Comparison of ENCODE assay signal across 1 cellular context in the genomic region with DNA sequence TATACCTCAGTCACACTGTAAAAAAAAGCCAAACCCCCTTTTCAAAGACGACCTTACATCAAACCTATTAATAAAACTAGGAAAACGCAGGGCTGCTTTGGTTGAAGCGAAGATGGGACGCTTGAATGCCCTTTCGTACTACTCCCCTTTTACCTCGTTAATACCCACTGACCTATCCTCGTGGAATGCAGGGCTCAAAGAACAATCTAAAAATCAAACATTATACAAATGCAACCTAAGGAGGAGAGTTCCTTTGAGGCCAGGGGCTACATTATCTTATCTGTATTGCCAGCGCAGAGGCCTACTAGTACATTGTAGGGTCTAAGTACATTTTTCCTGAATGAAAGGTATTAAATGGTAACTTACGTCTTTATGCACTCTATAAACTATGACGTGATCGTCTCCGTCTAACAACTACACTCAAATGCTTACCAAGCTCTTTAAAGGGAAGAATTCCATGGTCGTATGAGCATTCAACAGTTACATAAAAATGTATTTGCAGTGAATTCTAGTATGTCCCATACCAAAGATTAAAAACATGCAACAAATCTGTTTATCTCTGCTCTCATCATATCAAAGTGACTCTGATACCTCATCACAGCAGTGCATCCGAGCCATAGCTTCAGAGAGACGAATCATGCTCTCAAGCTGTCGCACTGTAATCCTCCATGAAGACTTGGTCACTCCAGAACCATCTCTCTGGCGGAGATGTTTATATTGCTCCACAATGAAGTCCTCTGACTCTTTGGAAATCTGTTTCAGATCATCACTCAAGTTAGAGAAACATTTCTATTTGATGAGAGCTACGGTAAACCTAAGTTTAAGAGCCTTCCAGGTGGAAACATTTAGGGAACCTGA.
TF ChIP-seq lines count a peak whose summit lies in the region.

No MANE protein-coding gene starts in this region.

TF ChIP-seq in HepG2, 621 proteins besides CTCF, POLR2A, EP300 and RAD21:
- TF ChIP-seq MAFF (IDR thresholded peaks at IDR 0.05; ENCODE audit: low read depth, low read length): no peak
- TF ChIP-seq PPARG (CRISPR knock-in tag; conservative IDR thresholded peaks at IDR 0.05): peak; percentile 78
- no peak for TF ChIP-seq ZBTB3 (CRISPR knock-in tag; IDR thresholded peaks at IDR 0.05; ENCODE audit: borderline replicate concordance, low read depth)
- TF ChIP-seq ASH2L (IDR thresholded peaks at IDR 0.05; ENCODE audit: insufficient read length, low read depth, low read length): peak; percentile 41
- no peak for TF ChIP-seq ZNF614 (CRISPR knock-in tag; IDR thresholded peaks at IDR 0.05; ENCODE audit: borderline replicate concordance)
- TF ChIP-seq, protein P1, sequence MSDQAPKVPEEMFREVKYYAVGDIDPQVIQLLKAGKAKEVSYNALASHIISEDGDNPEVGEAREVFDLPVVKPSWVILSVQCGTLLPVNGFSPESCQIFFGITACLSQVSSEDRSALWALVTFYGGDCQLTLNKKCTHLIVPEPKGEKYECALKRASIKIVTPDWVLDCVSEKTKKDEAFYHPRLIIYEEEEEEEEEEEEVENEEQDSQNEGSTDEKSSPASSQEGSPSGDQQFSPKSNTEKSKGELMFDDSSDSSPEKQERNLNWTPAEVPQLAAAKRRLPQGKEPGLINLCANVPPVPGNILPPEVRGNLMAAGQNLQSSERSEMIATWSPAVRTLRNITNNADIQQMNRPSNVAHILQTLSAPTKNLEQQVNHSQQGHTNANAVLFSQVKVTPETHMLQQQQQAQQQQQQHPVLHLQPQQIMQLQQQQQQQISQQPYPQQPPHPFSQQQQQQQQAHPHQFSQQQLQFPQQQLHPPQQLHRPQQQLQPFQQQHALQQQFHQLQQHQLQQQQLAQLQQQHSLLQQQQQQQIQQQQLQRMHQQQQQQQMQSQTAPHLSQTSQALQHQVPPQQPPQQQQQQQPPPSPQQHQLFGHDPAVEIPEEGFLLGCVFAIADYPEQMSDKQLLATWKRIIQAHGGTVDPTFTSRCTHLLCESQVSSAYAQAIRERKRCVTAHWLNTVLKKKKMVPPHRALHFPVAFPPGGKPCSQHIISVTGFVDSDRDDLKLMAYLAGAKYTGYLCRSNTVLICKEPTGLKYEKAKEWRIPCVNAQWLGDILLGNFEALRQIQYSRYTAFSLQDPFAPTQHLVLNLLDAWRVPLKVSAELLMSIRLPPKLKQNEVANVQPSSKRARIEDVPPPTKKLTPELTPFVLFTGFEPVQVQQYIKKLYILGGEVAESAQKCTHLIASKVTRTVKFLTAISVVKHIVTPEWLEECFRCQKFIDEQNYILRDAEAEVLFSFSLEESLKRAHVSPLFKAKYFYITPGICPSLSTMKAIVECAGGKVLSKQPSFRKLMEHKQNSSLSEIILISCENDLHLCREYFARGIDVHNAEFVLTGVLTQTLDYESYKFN (CRISPR knock-in tag; conservative IDR thresholded peaks at IDR 0.05): peak; percentile 41; the same call in 1 of the 2 replicates
- TF ChIP-seq HNF4A (CRISPR knock-in tag; IDR thresholded peaks at IDR 0.05): 0 out of 2 replicates have a peak, but pooled peaks have one; percentile 24
- 0 out of 2 replicates have a peak, but pooled peaks have one; percentile 38 for TF ChIP-seq RXRB (CRISPR knock-in tag; IDR thresholded peaks at IDR 0.05; ENCODE audit: borderline replicate concordance)
- 0 out of 2 replicates have a peak, but pooled peaks have one; percentile 36 for TF ChIP-seq ATF7 (IDR thresholded peaks at IDR 0.05)
- TF ChIP-seq ATF7 (CRISPR knock-in tag; IDR thresholded peaks at IDR 0.05): no peak
- TF ChIP-seq ZNF703 (CRISPR knock-in tag; IDR thresholded peaks at IDR 0.05; ENCODE audit: borderline replicate concordance): no peak
- peak; percentile 28; the same call in 1 of the 2 replicates for TF ChIP-seq CREB1 (IDR thresholded peaks at IDR 0.05)
- TF ChIP-seq CREB1 (CRISPR knock-in tag; IDR thresholded peaks at IDR 0.05): no peak
- TF ChIP-seq TP53 (CRISPR knock-in tag; conservative IDR thresholded peaks at IDR 0.05): no peak
TF ChIP-seq in HepG2: peak in this region for 7.
